Comparison of ENCODE assay signal across 6 cellular contexts in genomic region chr7:5916529-5916928, GRCh38. TPM values are rescaled to one million over a fixed set of nuclear protein-coding genes. Genes with fewer than 3 reads are reported as not detected.
"Had no signal": no experiment of that assay in that cellular context is flagged by ENCODE, and none has a peak within 500 bp of the region (broad histone marks: within the 10 kb centered on the region; RNA-seq: fewer than 3 reads in every experiment).

No MANE protein-coding gene starts in this region.

RNA-seq across cellular contexts. Expression of gene OCM, which starts 35.9 kb away (rescaled TPM):
- total RNA-seq: GM23248, H1, H4, H7, H9, HFFc6 had no signal
- polyA plus RNA-seq: GM23248, H1 had no signal

RNA-seq across cellular contexts. Expression of gene RSPH10B, which starts 54.0 kb away (rescaled TPM):
- total RNA-seq: GM23248, H4, H7 had no signal
- polyA plus RNA-seq: GM23248 had no signal
